Comparison of ENCODE assay signal across 16 cellular contexts in the genomic region with DNA sequence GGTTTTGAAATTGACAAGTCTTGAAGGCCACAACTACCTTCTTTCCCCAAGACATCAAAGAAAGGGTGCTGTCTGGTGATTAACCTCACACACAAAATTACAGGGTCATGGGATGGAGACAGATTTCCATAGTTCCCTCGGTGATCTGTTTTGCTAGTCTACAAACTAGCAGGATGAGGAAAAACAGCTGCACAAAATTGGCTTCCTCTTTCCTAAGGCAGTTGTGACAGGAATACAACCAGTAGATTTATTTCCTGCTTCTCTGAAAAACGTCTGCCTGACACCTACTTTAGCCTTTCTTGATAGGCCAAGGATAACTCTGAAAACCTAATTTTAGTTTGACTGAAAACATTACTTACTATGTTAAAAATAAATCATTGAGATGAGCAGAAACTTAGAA. TPM values are rescaled to one million over a fixed set of nuclear protein-coding genes. Genes with fewer than 3 reads are reported as not detected.
"Had no signal": no experiment of that assay in that cellular context is flagged by ENCODE, and none has a peak within 500 bp of the region (broad histone marks: within the 10 kb centered on the region; RNA-seq: fewer than 3 reads in every experiment).

No MANE protein-coding gene starts in this region.

- H3K27ac Mint-ChIP-seq: activated naive CD8-positive, alpha-beta T cell treated with anti-CD3 and anti-CD28 coated beads for 36 hours; natural killer cell treated with Interleukin-12 subunit alpha and Interleukin-12 subunit beta and Interleukin-15 and Interleukin-18, amount 100 ng/mL, for 72 hours; stimulated activated memory B cell treated with anti-CD40 and anti-IgM and Interleukin-4, amounts not matched to agents 10 μg/mL and 1 μg/mL and 100 μg/mL, for 72 hours; type B pancreatic cell had no signal

- H3K4me3 Mint-ChIP-seq: activated naive CD8-positive, alpha-beta T cell treated with anti-CD3 and anti-CD28 coated beads for 36 hours; activated T-helper 1 cell treated with anti-CD3 and anti-CD28 coated beads, Interleukin-12 subunit alpha, Interleukin-12 subunit beta, Interleukin-2, Interleukin-4 antibody, amounts not matched to agents 30 ng/mL and 10 ng/mL and 1 ng/mL, durations not matched to agents 14 hours and 24 hours and 36 hours; natural killer cell treated with Interleukin-12 subunit alpha and Interleukin-12 subunit beta and Interleukin-15 and Interleukin-18, amount 100 ng/mL, for 72 hours; stimulated activated memory B cell treated with anti-CD40 and anti-IgM and Interleukin-4, amounts not matched to agents 10 μg/mL and 1 μg/mL and 100 μg/mL, for 72 hours; type B pancreatic cell had no signal

- H3K36me3 Mint-ChIP-seq: activated naive CD8-positive, alpha-beta T cell treated with anti-CD3 and anti-CD28 coated beads for 36 hours; natural killer cell treated with Interleukin-12 subunit alpha and Interleukin-12 subunit beta and Interleukin-15 and Interleukin-18, amount 100 ng/mL, for 72 hours; stimulated activated memory B cell treated with anti-CD40 and anti-IgM and Interleukin-4, amounts not matched to agents 10 μg/mL and 1 μg/mL and 100 μg/mL, for 72 hours; type B pancreatic cell had no signal

- H3K9me3 Mint-ChIP-seq: activated naive CD8-positive, alpha-beta T cell treated with anti-CD3 and anti-CD28 coated beads for 36 hours; activated T-helper 1 cell treated with anti-CD3 and anti-CD28 coated beads, Interleukin-12 subunit alpha, Interleukin-12 subunit beta, Interleukin-2, Interleukin-4 antibody, amounts not matched to agents 30 ng/mL and 10 ng/mL and 1 ng/mL, durations not matched to agents 14 hours and 24 hours and 36 hours; natural killer cell treated with Interleukin-12 subunit alpha and Interleukin-12 subunit beta and Interleukin-15 and Interleukin-18, amount 100 ng/mL, for 72 hours; stimulated activated memory B cell treated with anti-CD40 and anti-IgM and Interleukin-4, amounts not matched to agents 10 μg/mL and 1 μg/mL and 100 μg/mL, for 72 hours; type B pancreatic cell had no signal

- DNase-seq: activated CD4-positive, alpha-beta T cell treated with anti-CD3 and anti-CD28 coated beads, Interleukin-2, amount 50 U/mL, for 4 hours; activated naive CD8-positive, alpha-beta T cell treated with anti-CD3 and anti-CD28 coated beads for 36 hours; amniotic stem cell; dorsolateral prefrontal cortex; foreskin keratinocyte; hippocampal formation; islet precursor cell; left colon; pancreas; sigmoid colon; stimulated activated CD4-positive, alpha-beta T cell treated with anti-CD3 and anti-CD28 coated beads, Interleukin-4, amount 100 ng/mL, for 4 hours; testis had no signal

- ATAC-seq: foreskin keratinocyte; left colon; natural killer cell treated with Interleukin-12 subunit alpha and Interleukin-12 subunit beta and Interleukin-15 and Interleukin-18, amount 100 ng/mL, for 72 hours; pancreas; stimulated activated memory B cell treated with anti-CD40 and anti-IgM and Interleukin-4, amounts not matched to agents 10 μg/mL and 1 μg/mL and 100 μg/mL, for 72 hours had no signal

- H3K4me1 Mint-ChIP-seq: activated naive CD8-positive, alpha-beta T cell treated with anti-CD3 and anti-CD28 coated beads for 36 hours; stimulated activated memory B cell treated with anti-CD40 and anti-IgM and Interleukin-4, amounts not matched to agents 10 μg/mL and 1 μg/mL and 100 μg/mL, for 72 hours had no signal

- H3K27me3 Mint-ChIP-seq: activated naive CD8-positive, alpha-beta T cell treated with anti-CD3 and anti-CD28 coated beads for 36 hours; natural killer cell treated with Interleukin-12 subunit alpha and Interleukin-12 subunit beta and Interleukin-15 and Interleukin-18, amount 100 ng/mL, for 72 hours; stimulated activated memory B cell treated with anti-CD40 and anti-IgM and Interleukin-4, amounts not matched to agents 10 μg/mL and 1 μg/mL and 100 μg/mL, for 72 hours; type B pancreatic cell had no signal

RNA-seq across cellular contexts. Expression of a gene that starts 39.6 kb away (rescaled TPM):
- total RNA-seq: activated naive CD8-positive, alpha-beta T cell treated with anti-CD3 and anti-CD28 coated beads for 36 hours; activated T-helper 1 cell treated with anti-CD3 and anti-CD28 coated beads, Interleukin-12 subunit alpha, Interleukin-12 subunit beta, Interleukin-2, Interleukin-4 antibody, amounts not matched to agents 30 ng/mL and 10 ng/mL and 1 ng/mL, durations not matched to agents 14 hours and 24 hours and 36 hours; natural killer cell treated with Interleukin-12 subunit alpha and Interleukin-12 subunit beta and Interleukin-15 and Interleukin-18, amount 100 ng/mL, for 72 hours had no signal
